In genomic region chr21:36499578-36500471, GRCh38 we compare ENCODE assay signal across 13 cellular contexts. TPM values are rescaled to one million over a fixed set of nuclear protein-coding genes. Genes with fewer than 3 reads are reported as not detected.
A peak's percentile ranks its signal among the peaks of the same experiment; 100 is the strongest.
DNase-seq lines count a peak whose midpoint lies in the region; ATAC-seq, FAIRE-seq and TF ChIP-seq lines count a peak whose summit lies in the region.
"Had no signal": no experiment of that assay in that cellular context is flagged by ENCODE, and none has a peak within 500 bp of the region (broad histone marks: within the 10 kb centered on the region; RNA-seq: fewer than 3 reads in every experiment).

No MANE protein-coding gene starts in this region.

- DNase-seq in COR-L47 (lab: John Stamatoyannopoulos, UW) (peak; percentile 39), PC-3 (peak; percentile 70), fibroblast of mammary gland (ENCODE audit: low read depth) (peak; percentile 47), pancreas (peak in 3 of 6 donors; percentile 25 to 56 (median 52)), mucosa of gallbladder (ENCODE audit: low spot score) (no peak)
- DNase-seq: NCI-H1092, T-helper 9 cell, testis had no signal

- no peak for FAIRE-seq in pancreas (lab: Jason Lieb, UNC)

- CTCF ChIA-PET in PC-3 (lab: Charles Lee), result interaction anchor here (1.0 to 1.5 kb wide), 2 partner anchors 29 to 70 kb away, joined by 3 to 8 read pairs; no protein-coding TSS in a partner anchor

- peak overlapping the region; percentile 74 for H3K4me2 ChIP-seq in PC-3 (ENCODE audit: low read length)

- ATAC-seq in PC-3 (peak; percentile 86), pancreas (peak; percentile 64 to 89 (median 82)), HG03135 (IDR thresholded peaks at IDR 0.05; ENCODE audit: unreplicated experiment) (no peak), GM21515 (IDR thresholded peaks at IDR 0.05; ENCODE audit: unreplicated experiment) (no peak), GM18858 (IDR thresholded peaks at IDR 0.05; ENCODE audit: unreplicated experiment) (no peak)

- intact Hi-C loops in PC-3 (cut with micrococcal nuclease), result loop anchor here (1.0 to 10.0 kb wide), 4 partner anchors 34 to 427 kb away; no protein-coding TSS in a partner anchor
- intact Hi-C loops in pancreas (cut with DNase I), result loop anchor here in 1 of 3 donors (10.0 kb wide), 1 partner anchor 425 kb away; no protein-coding TSS in a partner anchor

- H3K9me3 ChIP-seq in PC-3 (ENCODE audit: low read length), result no peaks in the 10 kb centered on the region
- no peaks in the 10 kb centered on the region for H3K9me3 ChIP-seq in pancreas
- H3K9me3 ChIP-seq: adrenal gland, testis had no signal

- H3K79me2 ChIP-seq in PC-3 (ENCODE audit: low read length), result no peaks in the 10 kb centered on the region
- H3K79me2 ChIP-seq: parathyroid adenoma had no signal

- 57 to 64% methylated on average over 25 of the region's 25 CpGs for WGBS in pancreas, 2 donors

- H4K20me1 ChIP-seq in PC-3 (ENCODE audit: low read length), result no peaks in the 10 kb centered on the region

- no peaks in the 10 kb centered on the region for H3F3A ChIP-seq in PC-3 (ENCODE audit: low read length, unreplicated experiment)

- H3K27ac ChIP-seq in PC-3 (ENCODE audit: low read length) (peak overlapping the region; percentile 86), pancreas (peak overlapping the region in 2 of 4 donors; percentile 28 to 58)
- H3K27ac ChIP-seq: adrenal gland, parathyroid adenoma, testis had no signal

- BruUV-seq in PC-3 (replicated peaks; lab: Mats Ljungman, UMichigan), result TSS peak; percentile 86

- POLR2A ChIA-PET in PC-3 (lab: Charles Lee; ENCODE audit: unreplicated experiment), result interaction anchor here (1.8 kb wide), 1 partner anchor 70 kb away, joined by 8 read pairs; no protein-coding TSS in a partner anchor

- H3K4me1 ChIP-seq in PC-3 (ENCODE audit: insufficient read depth, low read length), result peaks cover 29% of the 10 kb centered on the region
- no peaks in the 10 kb centered on the region for H3K4me1 ChIP-seq in pancreas
- H3K4me1 ChIP-seq: adrenal gland, testis had no signal

- H3K36me3 ChIP-seq in PC-3 (ENCODE audit: low read depth, low read length), result no peaks in the 10 kb centered on the region
- no peaks in the 10 kb centered on the region for H3K36me3 ChIP-seq in pancreas
- H3K36me3 ChIP-seq: adrenal gland had no signal

- no peaks in the 10 kb centered on the region for H3K27me3 ChIP-seq in PC-3 (ENCODE audit: low read length)
- H3K27me3 ChIP-seq in pancreas, result no peaks in the 10 kb centered on the region
- H3K27me3 ChIP-seq: adrenal gland, testis had no signal

- H3K4me3 ChIP-seq in PC-3 (ENCODE audit: low read length) (peak overlapping the region; percentile 54), fibroblast of mammary gland (ENCODE audit: control insufficient read depth, low read depth, low read length) (no peak overlapping the region), pancreas (no peak overlapping the region)
- H3K4me3 ChIP-seq: adrenal gland, testis had no signal

- peak overlapping the region; percentile 84 for H2AFZ ChIP-seq in PC-3 (ENCODE audit: low read length)
- H2AFZ ChIP-seq: parathyroid adenoma had no signal

- H3K9ac ChIP-seq in PC-3 (ENCODE audit: low read length), result peak overlapping the region; percentile 68
- H3K9ac ChIP-seq: parathyroid adenoma had no signal

- H3K9me2 ChIP-seq in PC-3 (replicated peaks; ENCODE audit: low read length), result no peaks in the 10 kb centered on the region

- no peak for TF ChIP-seq CTCF in PC-3 (conservative IDR thresholded peaks at IDR 0.05; ENCODE audit: low read depth, low read length)
- no peak for TF ChIP-seq CTCF in fibroblast of mammary gland (conservative IDR thresholded peaks at IDR 0.05; ENCODE audit: control insufficient read depth, insufficient read depth, low read depth, low read length)
- TF ChIP-seq CTCF in pancreas (IDR thresholded peaks at IDR 0.05), result no peak

RNA-seq across cellular contexts. Expression of gene CLDN14, which starts 19.9 kb away (rescaled TPM):
- total RNA-seq in PC-3 (2014; rRNA removed) (8.9 and 10.9 TPM in 2 replicates), pancreas (1 to 10 TPM in 2 of 6 donors, under 1 TPM in 4; 0.38 to 1.8 (median 0.57) TPM), mucosa of gallbladder (1.1 TPM)
- 1 to 10 TPM; 1.9 to 3.3 TPM for polyA plus RNA-seq in pancreas
- total RNA-seq: adrenal gland had no signal
- polyA plus RNA-seq: adrenal gland had no signal

Comparison
In these comparisons a context has a peak if more than half of its experiments do, and no peak if none do; other contexts are left out.
1. ATAC-seq: peak in PC-3 (single experiment) and pancreas (4 of 4); none in HG03135 (single experiment), GM21515 (single experiment) and GM18858 (single experiment).